ENCODE assay signal across 8 cellular contexts in the genomic region with DNA sequence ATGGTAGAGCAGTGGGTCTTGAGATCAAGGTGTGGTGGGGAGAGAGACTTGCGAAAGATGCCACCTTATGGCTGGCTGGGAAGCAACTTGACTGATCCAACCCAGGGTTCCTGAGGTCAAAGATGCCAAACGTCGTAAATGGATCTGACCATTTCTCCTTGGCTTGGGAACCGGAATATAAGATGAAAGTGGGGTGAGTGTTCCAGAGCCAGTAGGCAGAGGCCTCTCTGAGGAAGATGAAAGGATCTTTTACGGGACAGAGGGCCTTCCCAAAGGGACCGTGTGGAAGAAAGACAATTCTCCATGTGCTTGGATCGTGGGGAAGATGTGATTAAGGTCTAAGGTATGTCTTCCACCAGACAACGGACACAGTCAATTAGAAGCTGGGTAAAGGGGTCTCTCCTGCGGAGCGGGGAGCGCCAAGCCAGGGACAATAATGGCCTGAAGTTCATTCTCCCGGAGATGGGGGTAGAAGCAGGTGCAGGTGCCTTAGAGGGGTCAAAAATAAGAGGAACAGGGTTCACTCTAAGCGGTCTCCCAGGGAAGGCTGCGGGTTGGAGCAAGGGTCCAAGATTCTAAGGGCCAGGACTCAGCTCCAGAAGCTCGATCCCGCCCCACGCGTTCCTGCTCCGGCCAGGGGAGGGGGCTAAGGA. TPM values are rescaled to one million over a fixed set of nuclear protein-coding genes. Genes with fewer than 3 reads are reported as not detected.
A peak's percentile ranks its signal among the peaks of the same experiment; 100 is the strongest.
DNase-seq lines count a peak whose midpoint lies in the region; ATAC-seq and TF ChIP-seq lines count a peak whose summit lies in the region.

No MANE protein-coding gene starts in this region.

- H3K79me2 ChIP-seq in parathyroid adenoma = peaks cover 43% of the 10 kb centered on the region

- peak overlapping the region; percentile 81 for H3K4me2 ChIP-seq in parathyroid adenoma (ENCODE audit: low read length)

- H2AFZ ChIP-seq in parathyroid adenoma = peak overlapping the region; percentile 45

- ATAC-seq in activated CD4-positive, alpha-beta T cell treated with anti-CD3 and anti-CD28 coated beads for 36 hours = no peak
- ATAC-seq in GM21515 (IDR thresholded peaks at IDR 0.05; ENCODE audit: unreplicated experiment) = no peak

- CTCF ChIA-PET in activated CD4-positive, alpha-beta T cell treated with anti-CD3 and anti-CD28 coated beads for 36 hours (lab: Charles Lee) = interaction anchor here (0.5 to 2.5 kb wide), 10 partner anchors 14 to 608 kb away, joined by 3 to 31 read pairs (median 6); partner anchors contain the start of genes MPDU1, SAT2, TP53 and WRAP53

- peaks cover 14% of the 10 kb centered on the region for H3K36me3 Mint-ChIP-seq in activated CD4-positive, alpha-beta T cell treated with anti-CD3 and anti-CD28 coated beads for 36 hours (ENCODE audit: low read depth)

- DNase-seq in activated CD4-positive, alpha-beta T cell treated with anti-CD3 and anti-CD28 coated beads for 36 hours = peak; percentile 13
- DNase-seq in activated CD4-positive, alpha-beta T cell treated with anti-CD3 and anti-CD28 coated beads for 4 hours = no peak
- DNase-seq in SJSA1 (ENCODE audit: low read depth in 1 of 2, low spot score in 2 of 2) (peak in 1 of 2 experiments; percentile 38), NCI-H2029 treated with DMSO at 0.1 percent for 48 hours (lab: John Stamatoyannopoulos, UW) (no peak), NCI-H1436 treated with DMSO at 0.1 percent for 48 hours (lab: John Stamatoyannopoulos, UW) (no peak)

- peaks cover 36% of the 10 kb centered on the region for H3K4me1 Mint-ChIP-seq in activated CD4-positive, alpha-beta T cell treated with anti-CD3 and anti-CD28 coated beads for 36 hours

- H3K9ac ChIP-seq in parathyroid adenoma = peak overlapping the region; percentile 39

- POLR2A ChIA-PET in activated CD4-positive, alpha-beta T cell treated with anti-CD3 and anti-CD28 coated beads for 36 hours (lab: Charles Lee) = interaction anchor here (1.7 to 2.4 kb wide), 3 partner anchors 14 to 37 kb away, joined by 7 to 30 read pairs (median 8); partner anchors contain the start of genes ATP1B2, MPDU1 and SAT2

- no peaks in the 10 kb centered on the region for H3K27me3 Mint-ChIP-seq in activated CD4-positive, alpha-beta T cell treated with anti-CD3 and anti-CD28 coated beads for 36 hours

- H3K9me3 Mint-ChIP-seq in activated CD4-positive, alpha-beta T cell treated with anti-CD3 and anti-CD28 coated beads for 36 hours (ENCODE audit: low read depth) = no peaks in the 10 kb centered on the region

- intact Hi-C loops in activated CD4-positive, alpha-beta T cell treated with anti-CD3 and anti-CD28 coated beads for 36 hours (cut with DNase I, micrococcal nuclease) = loop anchor here (1.0 to 2.0 kb wide), 8 partner anchors 29 to 285 kb away; partner anchors contain the start of genes NEURL4 (in 1 of the 2), TP53 (in 1 of the 2) and WRAP53 (in 1 of the 2)

- H3K4me3 ChIP-seq in SJSA1 (peak overlapping the region; percentile 83), esophagus (ENCODE audit: low read depth in 1 of 2, low read length in 2 of 2) (peak overlapping the region; percentile 85 to 89), parathyroid adenoma (ENCODE audit: low read depth, low read length) (peak overlapping the region; percentile 84)

- H3K27ac Mint-ChIP-seq in activated CD4-positive, alpha-beta T cell treated with anti-CD3 and anti-CD28 coated beads for 36 hours = peak overlapping the region; percentile 93

- peaks cover 10% of the 10 kb centered on the region for H3K4me1 ChIP-seq in SJSA1 (replicated peaks)
- no peaks in the 10 kb centered on the region for H3K4me1 ChIP-seq in esophagus (ENCODE audit: control insufficient read depth in 2 of 2, insufficient read depth in 2 of 2, low read length in 1 of 2)
- H3K4me1 ChIP-seq in parathyroid adenoma = peaks cover 8% of the 10 kb centered on the region

- H3K36me3 ChIP-seq in SJSA1 (peaks cover 23% of the 10 kb centered on the region), esophagus (ENCODE audit: control insufficient read depth in 2 of 2, insufficient read depth in 2 of 2, low read length in 1 of 2) (peaks cover 0 to 2% of the 10 kb centered on the region in 2 donors), parathyroid adenoma (ENCODE audit: control insufficient read depth, insufficient read depth, low read length) (no peaks in the 10 kb centered on the region)

- H3K27me3 ChIP-seq in SJSA1 (replicated peaks) (no peaks in the 10 kb centered on the region), esophagus (ENCODE audit: control insufficient read depth in 1 of 2, insufficient read depth in 2 of 2, low read length in 2 of 2) (no peaks in the 10 kb centered on the region), parathyroid adenoma (ENCODE audit: control insufficient read depth, insufficient read depth, low read length) (no peaks in the 10 kb centered on the region)

- H3K4me3 Mint-ChIP-seq in activated CD4-positive, alpha-beta T cell treated with anti-CD3 and anti-CD28 coated beads for 36 hours = peak overlapping the region; percentile 85

- TF ChIP-seq CTCF in parathyroid adenoma (IDR thresholded peaks at IDR 0.05) = no peak

- H3K9me3 ChIP-seq in SJSA1 (replicated peaks) (no peaks in the 10 kb centered on the region), esophagus (ENCODE audit: control insufficient read depth in 2 of 2, insufficient read depth in 1 of 2, low read depth in 1 of 2, low read length in 1 of 2) (no peaks in the 10 kb centered on the region), parathyroid adenoma (ENCODE audit: control insufficient read depth, low read length) (no peaks in the 10 kb centered on the region)

- WGBS in esophagus, 2 donors = 5 to 6% methylated on average over 18 to 19 of the region's 19 CpGs

- H3K27ac ChIP-seq in SJSA1 = peak overlapping the region; percentile 13
- H3K27ac ChIP-seq in esophagus (ENCODE audit: low read depth in 2 of 2, low read length in 1 of 2) = peak overlapping the region; percentile 98 to 99
- peak overlapping the region; percentile 80 for H3K27ac ChIP-seq in parathyroid adenoma

RNA-seq across cellular contexts. Expression of gene FXR2, which starts 0.8 kb away (rescaled TPM):
- total RNA-seq in activated CD4-positive, alpha-beta T cell treated with anti-CD3 and anti-CD28 coated beads for 36 hours = 10 to 100 TPM; 35.6 to 50.2 TPM
- total RNA-seq in SJSA1 (2014; rRNA removed; shearing (Covaris generic)) = 39.6 and 49.5 TPM in 2 replicates
- polyA plus RNA-seq in esophagus = 10 to 100 TPM; 14.7 to 19.0 TPM

RNA-seq across cellular contexts. Expression of gene SAT2, which starts 13.7 kb away (rescaled TPM):
- total RNA-seq in activated CD4-positive, alpha-beta T cell treated with anti-CD3 and anti-CD28 coated beads for 36 hours = 10 to 100 TPM; 15.9 to 22.2 TPM
- total RNA-seq in SJSA1 (2014; rRNA removed; shearing (Covaris generic)) = 28.1 and 40.1 TPM in 2 replicates
- 10 to 100 TPM; 54.0 to 61.2 TPM for polyA plus RNA-seq in esophagus

RNA-seq across cellular contexts. Expression of gene SHBG, which starts 16.0 kb away (rescaled TPM):
- total RNA-seq in activated CD4-positive, alpha-beta T cell treated with anti-CD3 and anti-CD28 coated beads for 36 hours = under 1 TPM; 0.25 to 0.30 TPM
- total RNA-seq in SJSA1 (2014; rRNA removed; shearing (Covaris generic)) = not detected in 2 replicates
- under 1 TPM in 1 of 2 donors, not detected in 1; 0.14 TPM for polyA plus RNA-seq in esophagus

RNA-seq across cellular contexts. Expression of gene SOX15, which starts 24.0 kb away (rescaled TPM):
- under 1 TPM in 1 of 2 experiments, not detected in 1; 0.16 TPM for total RNA-seq in activated CD4-positive, alpha-beta T cell treated with anti-CD3 and anti-CD28 coated beads for 36 hours
- total RNA-seq in SJSA1 (2014; rRNA removed; shearing (Covaris generic)) = not detected in 2 replicates
- 10 to 100 TPM; 73.3 to 94.3 TPM for polyA plus RNA-seq in esophagus

RNA-seq across cellular contexts. Expression of gene MPDU1, which starts 30.2 kb away (rescaled TPM):
- total RNA-seq in activated CD4-positive, alpha-beta T cell treated with anti-CD3 and anti-CD28 coated beads for 36 hours = 10 to 100 TPM; 51.7 to 77.0 TPM
- total RNA-seq in SJSA1 (2014; rRNA removed; shearing (Covaris generic)) = 166 and 213 TPM in 2 replicates
- 10 to 100 TPM; 56.9 to 60.0 TPM for polyA plus RNA-seq in esophagus

Comparison
In these comparisons a context has a peak if more than half of its experiments do, and no peak if none do; other contexts are left out.
1. H3K27ac ChIP-seq: peak in every context shown above with its lines; median percentile 98 in esophagus; 80 in parathyroid adenoma; 13 in SJSA1.